Comparison of ENCODE assay signal across 1 cellular context in the genomic region with DNA sequence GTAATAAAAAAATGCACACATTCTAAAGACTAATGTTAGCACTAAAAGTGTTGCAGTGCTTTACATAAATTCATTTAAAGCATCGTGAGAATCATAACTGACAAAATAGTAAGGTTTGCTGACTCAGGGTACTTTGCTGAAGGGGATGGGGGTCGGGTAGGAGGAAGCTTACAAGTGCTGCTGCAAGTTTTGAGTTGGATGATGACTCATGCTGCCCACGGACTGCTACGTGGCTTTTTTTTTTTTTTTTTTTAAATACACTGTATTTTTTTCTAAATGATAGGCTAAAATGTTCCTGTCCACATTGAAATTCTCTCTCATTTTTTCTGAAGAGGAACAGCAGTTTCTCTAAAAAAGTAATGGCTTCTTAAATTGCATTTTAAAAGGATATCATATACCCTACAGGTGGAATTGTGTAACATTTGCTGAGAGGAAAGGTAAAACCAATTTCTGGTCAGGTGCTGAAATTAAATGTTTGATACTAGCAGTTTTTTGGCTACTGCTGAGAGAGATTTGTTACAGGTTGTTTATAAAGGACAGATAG.
TF ChIP-seq lines count a peak whose summit lies in the region.

No MANE protein-coding gene starts in this region.

TF ChIP-seq in K562, 482 proteins besides CTCF, POLR2A, EP300 and RAD21 (continued from another document):
- TF ChIP-seq MYC (IDR thresholded peaks at IDR 0.05; ENCODE audit: low read depth, low read length) (peak; percentile 31; the same call in 1 of the 2 replicates), MYC (CRISPR knock-in tag; IDR thresholded peaks at IDR 0.05; ENCODE audit: borderline replicate concordance, low read depth) (no peak), PCBP2 (IDR thresholded peaks at IDR 0.05; ENCODE audit: low read depth, low read length, poor library complexity, severe bottlenecking) (no peak), NEUROD1 (IDR thresholded peaks at IDR 0.05; ENCODE audit: borderline replicate concordance, low read depth, low read length, partially characterized antibody) (peak; percentile 63)
- TF ChIP-seq, protein P1, sequence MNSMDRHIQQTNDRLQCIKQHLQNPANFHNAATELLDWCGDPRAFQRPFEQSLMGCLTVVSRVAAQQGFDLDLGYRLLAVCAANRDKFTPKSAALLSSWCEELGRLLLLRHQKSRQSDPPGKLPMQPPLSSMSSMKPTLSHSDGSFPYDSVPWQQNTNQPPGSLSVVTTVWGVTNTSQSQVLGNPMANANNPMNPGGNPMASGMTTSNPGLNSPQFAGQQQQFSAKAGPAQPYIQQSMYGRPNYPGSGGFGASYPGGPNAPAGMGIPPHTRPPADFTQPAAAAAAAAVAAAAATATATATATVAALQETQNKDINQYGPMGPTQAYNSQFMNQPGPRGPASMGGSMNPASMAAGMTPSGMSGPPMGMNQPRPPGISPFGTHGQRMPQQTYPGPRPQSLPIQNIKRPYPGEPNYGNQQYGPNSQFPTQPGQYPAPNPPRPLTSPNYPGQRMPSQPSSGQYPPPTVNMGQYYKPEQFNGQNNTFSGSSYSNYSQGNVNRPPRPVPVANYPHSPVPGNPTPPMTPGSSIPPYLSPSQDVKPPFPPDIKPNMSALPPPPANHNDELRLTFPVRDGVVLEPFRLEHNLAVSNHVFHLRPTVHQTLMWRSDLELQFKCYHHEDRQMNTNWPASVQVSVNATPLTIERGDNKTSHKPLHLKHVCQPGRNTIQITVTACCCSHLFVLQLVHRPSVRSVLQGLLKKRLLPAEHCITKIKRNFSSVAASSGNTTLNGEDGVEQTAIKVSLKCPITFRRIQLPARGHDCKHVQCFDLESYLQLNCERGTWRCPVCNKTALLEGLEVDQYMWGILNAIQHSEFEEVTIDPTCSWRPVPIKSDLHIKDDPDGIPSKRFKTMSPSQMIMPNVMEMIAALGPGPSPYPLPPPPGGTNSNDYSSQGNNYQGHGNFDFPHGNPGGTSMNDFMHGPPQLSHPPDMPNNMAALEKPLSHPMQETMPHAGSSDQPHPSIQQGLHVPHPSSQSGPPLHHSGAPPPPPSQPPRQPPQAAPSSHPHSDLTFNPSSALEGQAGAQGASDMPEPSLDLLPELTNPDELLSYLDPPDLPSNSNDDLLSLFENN (IDR thresholded peaks at IDR 0.05; ENCODE audit: low read depth in 2 of 2, low read length in 2 of 2) = no peak
